8 cellular contexts compared by ENCODE assay signal in genomic region chr17:43360739-43361498, GRCh38. TPM values are rescaled to one million over a fixed set of nuclear protein-coding genes. Genes with fewer than 3 reads are reported as not detected.
A peak's percentile ranks its signal among the peaks of the same experiment; 100 is the strongest.
DNase-seq lines count a peak whose midpoint lies in the region; ATAC-seq and TF ChIP-seq lines count a peak whose summit lies in the region.

No MANE protein-coding gene starts in this region.

- TF ChIP-seq CTCF in LNCaP clone FGC (IDR thresholded peaks at IDR 0.05; ENCODE audit: control insufficient read depth, extremely low read depth, insufficient read depth) (no peak), foreskin fibroblast (IDR thresholded peaks at IDR 0.05; ENCODE audit: low read depth, low read length) (no peak), neural progenitor cell (IDR thresholded peaks at IDR 0.05) (no peak)

- peak overlapping the region; percentile 73 for H3K4me2 ChIP-seq in neural progenitor cell

- peaks cover 11% of the 10 kb centered on the region for H3K27me3 Mint-ChIP-seq in neural progenitor cell (ENCODE audit: insufficient read depth, low read depth)

- peak overlapping the region; percentile 100 for H3K27ac ChIP-seq in neural progenitor cell
- H3K27ac ChIP-seq in stomach smooth muscle (ENCODE audit: low read length), result peak overlapping the region; percentile 91

- H3K27me3 ChIP-seq in neural progenitor cell (no peaks in the 10 kb centered on the region), stomach smooth muscle (ENCODE audit: control insufficient read depth in 1 of 2, insufficient read depth in 2 of 2, low read length in 2 of 2) (no peaks in the 10 kb centered on the region)

- H3K4me3 ChIP-seq in LNCaP clone FGC (ENCODE audit: low read depth, low read length) (peak overlapping the region; percentile 65), foreskin fibroblast (ENCODE audit: low read depth in 1 of 2, low read length in 2 of 2) (peak overlapping the region; percentile 60 to 68), neural progenitor cell (peak overlapping the region; percentile 46), stomach smooth muscle (ENCODE audit: low read length in 2 of 2) (peak overlapping the region; percentile 79 to 86)

- H3K9ac ChIP-seq in neural progenitor cell (peak overlapping the region; percentile 94), stomach smooth muscle (ENCODE audit: low read length in 2 of 2) (peak overlapping the region; percentile 81 to 90)

- H3K4me1 Mint-ChIP-seq in neural progenitor cell, result peaks cover 25% of the 10 kb centered on the region

- H4K20me1 ChIP-seq in neural progenitor cell (ENCODE audit: low read depth), result no peaks in the 10 kb centered on the region

- peaks cover 27% of the 10 kb centered on the region for H3K36me3 Mint-ChIP-seq in neural progenitor cell

- H3K4me3 Mint-ChIP-seq in neural progenitor cell, result peak overlapping the region; percentile 84

- ATAC-seq in GM21717 (IDR thresholded peaks at IDR 0.05; ENCODE audit: unreplicated experiment), result peak; percentile 57

- H3F3A ChIP-seq in neural progenitor cell (ENCODE audit: low read depth), result peaks cover 44% of the 10 kb centered on the region

- no peaks in the 10 kb centered on the region for H3K9me3 ChIP-seq in neural progenitor cell (ENCODE audit: low read depth)
- H3K9me3 ChIP-seq in stomach smooth muscle (ENCODE audit: control insufficient read depth in 2 of 2, low read length in 2 of 2), result no peaks in the 10 kb centered on the region

- H3K36me3 ChIP-seq in neural progenitor cell, result no peaks in the 10 kb centered on the region
- no peaks in the 10 kb centered on the region for H3K36me3 ChIP-seq in stomach smooth muscle (ENCODE audit: control insufficient read depth in 2 of 2, insufficient read depth in 2 of 2, low read length in 2 of 2)

- H3K27ac Mint-ChIP-seq in neural progenitor cell, result peak overlapping the region; percentile 100

- H3K4me1 ChIP-seq in neural progenitor cell, result no peaks in the 10 kb centered on the region
- H3K4me1 ChIP-seq in stomach smooth muscle (ENCODE audit: control insufficient read depth, insufficient read depth, low read length), result peaks cover 11% of the 10 kb centered on the region

- DNase-seq in DMS153 (lab: John Stamatoyannopoulos, UW) (peak; percentile 100), LNCaP clone FGC (ENCODE audit: low read depth) (peak; percentile 100), SHP77 (lab: John Stamatoyannopoulos, UW) (peak; percentile 99), activated gamma-delta T cell treated with Interleukin-2 at 50 U/mL for 16 hours (peak; percentile 92), foreskin fibroblast (peak; percentile 98 to 100), neural progenitor cell (ENCODE audit: low spot score) (peak; percentile 96)

- peaks cover 10% of the 10 kb centered on the region for H3K79me2 ChIP-seq in neural progenitor cell (ENCODE audit: low read depth)

- H3K9me3 Mint-ChIP-seq in neural progenitor cell, result peaks cover 44% of the 10 kb centered on the region

- no peak overlapping the region for H2AFZ ChIP-seq in neural progenitor cell (replicated peaks)

RNA-seq across cellular contexts. Expression of gene ARL4D, which starts 37.9 kb away (rescaled TPM):
- total RNA-seq in neural progenitor cell (ENCODE audit: low replicate concordance), result 9.2 and 18.6 TPM in 2 replicates

Comparison
In these comparisons a context has a peak if more than half of its experiments do, and no peak if none do; other contexts are left out.
1. Peak in every context shown above with its lines: DNase-seq, ATAC-seq, H3K4me3 ChIP-seq and H3K27ac ChIP-seq.